ENCODE assay signal across 2 cellular contexts in genomic region chr19:40347476-40348124, GRCh38.
TF ChIP-seq lines count a peak whose summit lies in the region.

No MANE protein-coding gene starts in this region.

TF ChIP-seq in SK-N-SH, 30 proteins besides CTCF, POLR2A, EP300 and RAD21 (continued from another document):
- TF ChIP-seq ZBTB33 (IDR thresholded peaks at IDR 0.05; ENCODE audit: borderline replicate concordance, low read depth) (no peak), FOXJ3 (CRISPR knock-in tag; IDR thresholded peaks at IDR 0.05) (no peak), TAF1 (IDR thresholded peaks at IDR 0.05; ENCODE audit: borderline replicate concordance, low read depth, low read length) (no peak), USF1 (IDR thresholded peaks at IDR 0.05; ENCODE audit: borderline replicate concordance, low read depth) (no peak), EZH2phosphoT487 (IDR thresholded peaks at IDR 0.05; ENCODE audit: borderline replicate concordance, low read depth) (no peak), IRF3 (IDR thresholded peaks at IDR 0.05; ENCODE audit: low read depth, low read length) (no peak), ELF1 (IDR thresholded peaks at IDR 0.05) (no peak), NRF1 (IDR thresholded peaks at IDR 0.05; ENCODE audit: low read depth, low read length) (no peak)
- TF ChIP-seq, protein P1, sequence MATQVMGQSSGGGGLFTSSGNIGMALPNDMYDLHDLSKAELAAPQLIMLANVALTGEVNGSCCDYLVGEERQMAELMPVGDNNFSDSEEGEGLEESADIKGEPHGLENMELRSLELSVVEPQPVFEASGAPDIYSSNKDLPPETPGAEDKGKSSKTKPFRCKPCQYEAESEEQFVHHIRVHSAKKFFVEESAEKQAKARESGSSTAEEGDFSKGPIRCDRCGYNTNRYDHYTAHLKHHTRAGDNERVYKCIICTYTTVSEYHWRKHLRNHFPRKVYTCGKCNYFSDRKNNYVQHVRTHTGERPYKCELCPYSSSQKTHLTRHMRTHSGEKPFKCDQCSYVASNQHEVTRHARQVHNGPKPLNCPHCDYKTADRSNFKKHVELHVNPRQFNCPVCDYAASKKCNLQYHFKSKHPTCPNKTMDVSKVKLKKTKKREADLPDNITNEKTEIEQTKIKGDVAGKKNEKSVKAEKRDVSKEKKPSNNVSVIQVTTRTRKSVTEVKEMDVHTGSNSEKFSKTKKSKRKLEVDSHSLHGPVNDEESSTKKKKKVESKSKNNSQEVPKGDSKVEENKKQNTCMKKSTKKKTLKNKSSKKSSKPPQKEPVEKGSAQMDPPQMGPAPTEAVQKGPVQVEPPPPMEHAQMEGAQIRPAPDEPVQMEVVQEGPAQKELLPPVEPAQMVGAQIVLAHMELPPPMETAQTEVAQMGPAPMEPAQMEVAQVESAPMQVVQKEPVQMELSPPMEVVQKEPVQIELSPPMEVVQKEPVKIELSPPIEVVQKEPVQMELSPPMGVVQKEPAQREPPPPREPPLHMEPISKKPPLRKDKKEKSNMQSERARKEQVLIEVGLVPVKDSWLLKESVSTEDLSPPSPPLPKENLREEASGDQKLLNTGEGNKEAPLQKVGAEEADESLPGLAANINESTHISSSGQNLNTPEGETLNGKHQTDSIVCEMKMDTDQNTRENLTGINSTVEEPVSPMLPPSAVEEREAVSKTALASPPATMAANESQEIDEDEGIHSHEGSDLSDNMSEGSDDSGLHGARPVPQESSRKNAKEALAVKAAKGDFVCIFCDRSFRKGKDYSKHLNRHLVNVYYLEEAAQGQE (IDR thresholded peaks at IDR 0.05; ENCODE audit: low read depth, low read length): no peak

TF ChIP-seq in SK-N-SH treated with all-trans-retinoic acid at 6 μM for 48 hours, 23 proteins besides CTCF, POLR2A, EP300 and RAD21 (continued from another document):
- TF ChIP-seq, protein P2, sequence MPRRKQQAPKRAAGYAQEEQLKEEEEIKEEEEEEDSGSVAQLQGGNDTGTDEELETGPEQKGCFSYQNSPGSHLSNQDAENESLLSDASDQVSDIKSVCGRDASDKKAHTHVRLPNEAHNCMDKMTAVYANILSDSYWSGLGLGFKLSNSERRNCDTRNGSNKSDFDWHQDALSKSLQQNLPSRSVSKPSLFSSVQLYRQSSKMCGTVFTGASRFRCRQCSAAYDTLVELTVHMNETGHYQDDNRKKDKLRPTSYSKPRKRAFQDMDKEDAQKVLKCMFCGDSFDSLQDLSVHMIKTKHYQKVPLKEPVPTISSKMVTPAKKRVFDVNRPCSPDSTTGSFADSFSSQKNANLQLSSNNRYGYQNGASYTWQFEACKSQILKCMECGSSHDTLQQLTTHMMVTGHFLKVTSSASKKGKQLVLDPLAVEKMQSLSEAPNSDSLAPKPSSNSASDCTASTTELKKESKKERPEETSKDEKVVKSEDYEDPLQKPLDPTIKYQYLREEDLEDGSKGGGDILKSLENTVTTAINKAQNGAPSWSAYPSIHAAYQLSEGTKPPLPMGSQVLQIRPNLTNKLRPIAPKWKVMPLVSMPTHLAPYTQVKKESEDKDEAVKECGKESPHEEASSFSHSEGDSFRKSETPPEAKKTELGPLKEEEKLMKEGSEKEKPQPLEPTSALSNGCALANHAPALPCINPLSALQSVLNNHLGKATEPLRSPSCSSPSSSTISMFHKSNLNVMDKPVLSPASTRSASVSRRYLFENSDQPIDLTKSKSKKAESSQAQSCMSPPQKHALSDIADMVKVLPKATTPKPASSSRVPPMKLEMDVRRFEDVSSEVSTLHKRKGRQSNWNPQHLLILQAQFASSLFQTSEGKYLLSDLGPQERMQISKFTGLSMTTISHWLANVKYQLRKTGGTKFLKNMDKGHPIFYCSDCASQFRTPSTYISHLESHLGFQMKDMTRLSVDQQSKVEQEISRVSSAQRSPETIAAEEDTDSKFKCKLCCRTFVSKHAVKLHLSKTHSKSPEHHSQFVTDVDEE (CRISPR knock-in tag; IDR thresholded peaks at IDR 0.05): no peak
- TF ChIP-seq RARB (CRISPR knock-in tag; IDR thresholded peaks at IDR 0.05): no peak
- TF ChIP-seq GLIS3 (CRISPR knock-in tag; IDR thresholded peaks at IDR 0.05): no peak
